24 cellular contexts compared by ENCODE assay signal in genomic region chr19:11101057-11101456, GRCh38. TPM values are rescaled to one million over a fixed set of nuclear protein-coding genes. Genes with fewer than 3 reads are reported as not detected.
DNase-seq lines count a peak whose midpoint lies in the region; ATAC-seq, FAIRE-seq and TF ChIP-seq lines count a peak whose summit lies in the region.
"Had no signal": no experiment of that assay in that cellular context is flagged by ENCODE, and none has a peak within 500 bp of the region (broad histone marks: within the 10 kb centered on the region; RNA-seq: fewer than 3 reads in every experiment).

No MANE protein-coding gene starts in this region.

- H3K36me3 ChIP-seq in HepG2 (replicated peaks in 1 of 2; ENCODE audit: control insufficient read depth in 1 of 2, insufficient read depth in 2 of 2, low read length in 2 of 2) = peaks cover 32 to 70% of the 10 kb centered on the region in 2 experiments
- H3K36me3 ChIP-seq in right lobe of liver = peaks cover 10 to 85% (median 44%) of the 10 kb centered on the region in 4 donors
- peaks cover 98% of the 10 kb centered on the region for H3K36me3 ChIP-seq in GM23338 (ENCODE audit: insufficient read depth)
- peaks cover 100% of the 10 kb centered on the region for H3K36me3 ChIP-seq in RWPE2 (ENCODE audit: low read depth)
- H3K36me3 ChIP-seq in endodermal cell (ENCODE audit: control insufficient read depth, insufficient read depth, low read length) = peaks cover 89% of the 10 kb centered on the region
- H3K36me3 ChIP-seq in neuronal stem cell (replicated peaks in 1 of 2; ENCODE audit: control insufficient read depth in 2 of 2, insufficient read depth in 2 of 2, low read length in 2 of 2) = peaks cover 48 to 96% of the 10 kb centered on the region in 2 donors

- no peak overlapping the region for H3K4me3 ChIP-seq in HepG2 (replicated peaks in 1 of 3; ENCODE audit: insufficient read depth in 1 of 3, low read depth in 2 of 3, low read length in 3 of 3)
- no peak overlapping the region for H3K4me3 ChIP-seq in right lobe of liver
- no peak overlapping the region for H3K4me3 ChIP-seq in GM23338
- no peak overlapping the region for H3K4me3 ChIP-seq in RWPE2 (ENCODE audit: severe bottlenecking)
- no peak overlapping the region for H3K4me3 ChIP-seq in endodermal cell (ENCODE audit: low read length)
- H3K4me3 ChIP-seq in neuronal stem cell (ENCODE audit: low read length in 2 of 2) = no peak overlapping the region
- H3K4me3 ChIP-seq: BLaER1 treated with 17β-estradiol and CSF1 and Interleukin-3, amounts not matched to agents 10 nM and 100 nM had no signal

- H4K91ac ChIP-seq in neuronal stem cell (ENCODE audit: low read depth, low read length, poor library complexity) = no peak overlapping the region

- in situ Hi-C loops in HepG2 (cut with HindIII; ENCODE audit: extremely low pct_ligation_motif_present, low pct_unique_long_range_greater_than_20kb) = no loop called here

- H3K14ac ChIP-seq in neuronal stem cell (ENCODE audit: low read length) = no peak overlapping the region

- H4K8ac ChIP-seq in neuronal stem cell (ENCODE audit: low read depth, low read length) = no peak overlapping the region

- H4K20me1 ChIP-seq in HepG2 (ENCODE audit: insufficient read depth, low read length) (peaks cover 85% of the 10 kb centered on the region), GM23338 (replicated peaks; ENCODE audit: insufficient read depth) (peaks cover 77% of the 10 kb centered on the region)

- H2AFZ ChIP-seq in HepG2 (ENCODE audit: low read length) (no peak overlapping the region), GM23338 (no peak overlapping the region), neuronal stem cell (ENCODE audit: low read length) (no peak overlapping the region)

- CTCF ChIA-PET in HepG2 (lab: Yijun Ruan, JAX; ENCODE audit: low intra/inter-chr PET ratio, low total read pairs) = no interaction called here

- no peak overlapping the region for H2BK120ac ChIP-seq in neuronal stem cell (ENCODE audit: low read depth, low read length)

- no peak overlapping the region for H3K9ac ChIP-seq in HepG2 (ENCODE audit: insufficient read depth, low read depth, low read length)
- H3K9ac ChIP-seq in endodermal cell (ENCODE audit: extremely low read depth, low read length, poor library complexity, severe bottlenecking) = no peak overlapping the region
- H3K9ac ChIP-seq in neuronal stem cell (ENCODE audit: low read depth, low read length, poor library complexity) = no peak overlapping the region

- POLR2A ChIA-PET in HepG2 (lab: Yijun Ruan, JAX) = no interaction called here

- intact Hi-C loops in HepG2 (cut with micrococcal nuclease; ENCODE audit: unreplicated experiment) = no loop called here
- intact Hi-C loops in right lobe of liver (cut with DNase I) = no loop called here

- H3K9me3 Mint-ChIP-seq in GM23338 = no peaks in the 10 kb centered on the region
- no peaks in the 10 kb centered on the region for H3K9me3 Mint-ChIP-seq in endodermal cell

- DNase-seq in HepG2 (ENCODE audit: low spot score) = no peak
- no peak for DNase-seq in right lobe of liver
- DNase-seq in GM23338 (ENCODE audit: low spot score) = no peak
- no peak for DNase-seq in RWPE2 (ENCODE audit: low spot score)
- DNase-seq in epithelial cell of prostate (ENCODE audit: low read depth, low spot score) = no peak
- no peak for DNase-seq in endodermal cell
- DNase-seq in neuronal stem cell (ENCODE audit: low spot score) = no peak
- DNase-seq in HuH-7 (ENCODE audit: low spot score) = no peak
- DNase-seq: 8988T; AML-193; Caco-2; Calu3; CD4-positive, alpha-beta T cell; CD8-positive, alpha-beta T cell; DMS79 treated with DMSO at 0.1 percent for 48 hours; GF-D8 had no signal

- no peak overlapping the region for H3K4ac ChIP-seq in neuronal stem cell (ENCODE audit: low read length)

- peaks cover 75% of the 10 kb centered on the region for H3F3A ChIP-seq in GM23338 (replicated peaks; ENCODE audit: low read depth)

- FAIRE-seq in HepG2 (lab: Jason Lieb, UNC) = no peak
- FAIRE-seq: A204.1, D721Med, G401.6, GM12891, GM19239 had no signal

- no peak overlapping the region for H2BK5ac ChIP-seq in neuronal stem cell (ENCODE audit: low read length)

- H3K4me2 ChIP-seq in HepG2 (ENCODE audit: low read depth, low read length) = no peak overlapping the region
- H3K4me2 ChIP-seq in GM23338 = no peak overlapping the region
- H3K4me2 ChIP-seq in neuronal stem cell (ENCODE audit: insufficient read depth, low read length, poor library complexity, severe bottlenecking) = no peak overlapping the region

- no peak overlapping the region for H3K23ac ChIP-seq in neuronal stem cell (ENCODE audit: low read depth, low read length, poor library complexity)

- H3K4me1 Mint-ChIP-seq in GM23338 (no peaks in the 10 kb centered on the region), endodermal cell (no peaks in the 10 kb centered on the region)

- no peak overlapping the region for H2BK12ac ChIP-seq in neuronal stem cell (ENCODE audit: low read length)

- TF ChIP-seq CTCF in HepG2 (CRISPR knock-in tag; IDR thresholded peaks at IDR 0.05) (no peak), right lobe of liver (IDR thresholded peaks at IDR 0.05) (no peak), GM23338 (conservative IDR thresholded peaks at IDR 0.05; ENCODE audit: low read depth in 2 of 2) (no peak), RWPE2 (IDR thresholded peaks at IDR 0.05; ENCODE audit: poor library complexity, severe bottlenecking) (no peak), endodermal cell (conservative IDR thresholded peaks at IDR 0.05) (no peak)

- no TSS peak for BruUV-seq in HepG2 (replicated peaks; lab: Mats Ljungman, UMichigan)

- no peak overlapping the region for H3K27ac ChIP-seq in HepG2 (ENCODE audit: extremely low read length, insufficient read depth, low read length)
- H3K27ac ChIP-seq in right lobe of liver = peak overlapping the region in 1 of 3 donors; percentile 13
- H3K27ac ChIP-seq in GM23338 (ENCODE audit: low read depth) = peak overlapping the region; percentile 83; the same call in 1 of the 2 replicates
- H3K27ac ChIP-seq in RWPE2 (ENCODE audit: poor library complexity, severe bottlenecking) = peak overlapping the region; percentile 97
- peak overlapping the region; percentile 100 for H3K27ac ChIP-seq in epithelial cell of prostate
- H3K27ac ChIP-seq in endodermal cell (ENCODE audit: low read depth, low read length) = no peak overlapping the region
- H3K27ac ChIP-seq in neuronal stem cell (replicated peaks; ENCODE audit: low read length) = no peak overlapping the region
- H3K27ac ChIP-seq: C4-2B had no signal

- H3K36me3 Mint-ChIP-seq in GM23338 (ENCODE audit: low read depth) = peaks cover 87% of the 10 kb centered on the region
- peaks cover 77% of the 10 kb centered on the region for H3K36me3 Mint-ChIP-seq in endodermal cell (ENCODE audit: low read depth)

- H3K9me2 ChIP-seq in GM23338 (ENCODE audit: insufficient read depth) = no peaks in the 10 kb centered on the region

- peaks cover 11% of the 10 kb centered on the region for H3K79me1 ChIP-seq in neuronal stem cell (ENCODE audit: low read depth, low read length)

- TF ChIP-seq EP300 in HepG2 (IDR thresholded peaks at IDR 0.05; ENCODE audit: low read depth in 2 of 2, low read length in 2 of 2) = no peak
- TF ChIP-seq EP300 in HepG2 (CRISPR knock-in tag; IDR thresholded peaks at IDR 0.05; ENCODE audit: borderline replicate concordance) = no peak

- no peak overlapping the region for H3K27ac Mint-ChIP-seq in GM23338
- H3K27ac Mint-ChIP-seq in endodermal cell = no peak overlapping the region
- H3K27ac Mint-ChIP-seq: CD4-positive, alpha-beta T cell; CD8-positive, alpha-beta T cell had no signal

- peaks cover 46% of the 10 kb centered on the region for H3K79me2 ChIP-seq in HepG2 (ENCODE audit: insufficient read depth, low read length)
- peaks cover 93% of the 10 kb centered on the region for H3K79me2 ChIP-seq in GM23338 (replicated peaks; ENCODE audit: insufficient read depth)

- H3K4me1 ChIP-seq in HepG2 (ENCODE audit: insufficient read depth, low read length) = peaks cover 12% of the 10 kb centered on the region
- peaks cover 0 to 11% (median 0%) of the 10 kb centered on the region in 4 donors for H3K4me1 ChIP-seq in right lobe of liver
- H3K4me1 ChIP-seq in GM23338 (ENCODE audit: insufficient read depth) = no peaks in the 10 kb centered on the region
- peaks cover 28% of the 10 kb centered on the region for H3K4me1 ChIP-seq in RWPE2 (ENCODE audit: insufficient read depth, poor library complexity, severe bottlenecking)
- no peaks in the 10 kb centered on the region for H3K4me1 ChIP-seq in endodermal cell (ENCODE audit: control insufficient read depth, insufficient read depth, low read length)
- H3K4me1 ChIP-seq in neuronal stem cell (ENCODE audit: control insufficient read depth in 2 of 2, insufficient read depth in 1 of 2, low read depth in 1 of 2, low read length in 2 of 2) = no peaks in the 10 kb centered on the region

- H3K9me3 ChIP-seq in HepG2 (ENCODE audit: low read length) (no peaks in the 10 kb centered on the region), right lobe of liver (no peaks in the 10 kb centered on the region), RWPE2 (ENCODE audit: severe bottlenecking) (no peaks in the 10 kb centered on the region), endodermal cell (ENCODE audit: control insufficient read depth, low read length) (no peaks in the 10 kb centered on the region), neuronal stem cell (replicated peaks in 1 of 2; ENCODE audit: control insufficient read depth in 2 of 2, insufficient read depth in 1 of 2, low read depth in 1 of 2, low read length in 2 of 2) (no peaks in the 10 kb centered on the region)
- H3K9me3 ChIP-seq: Caco-2 had no signal

- 98% methylated on average over 5 of the region's 5 CpGs for WGBS in HepG2 (ENCODE audit: low lambda C conversion rate)
- 86% methylated on average over 5 of the region's 5 CpGs for WGBS in right lobe of liver (ENCODE audit: insufficient coverage, low coverage, low lambda C conversion rate, missing lambda C conversion rate)
- WGBS in endodermal cell (ENCODE audit: insufficient coverage in 1 of 2, insufficient read length in 1 of 2), 2 experiments = 93 to 99% methylated on average over 5 of the region's 5 CpGs
- no CpG with 5 or more reads among the region's 5 CpGs for WGBS in neuronal stem cell (ENCODE audit: extremely low coverage in 2 of 2, insufficient read length in 2 of 2, insufficient replicate concordance in 1 of 2), 2 donors

- no peak overlapping the region for H2AK5ac ChIP-seq in neuronal stem cell (ENCODE audit: low read depth, low read length)

- H3K27me3 ChIP-seq in HepG2 (ENCODE audit: control insufficient read depth in 1 of 2, insufficient read depth in 2 of 2, low read length in 2 of 2) = no peaks in the 10 kb centered on the region; a peak in 1 of 5 replicates
- no peaks in the 10 kb centered on the region for H3K27me3 ChIP-seq in right lobe of liver
- H3K27me3 ChIP-seq in GM23338 (ENCODE audit: insufficient read depth) = no peaks in the 10 kb centered on the region
- H3K27me3 ChIP-seq in RWPE2 (ENCODE audit: insufficient read depth, poor library complexity, severe bottlenecking) = no peaks in the 10 kb centered on the region
- H3K27me3 ChIP-seq in endodermal cell (ENCODE audit: control insufficient read depth, insufficient read depth, low read length, poor library complexity, severe bottlenecking) = no peaks in the 10 kb centered on the region
- no peaks in the 10 kb centered on the region for H3K27me3 ChIP-seq in neuronal stem cell (ENCODE audit: control insufficient read depth in 3 of 3, insufficient read depth in 3 of 3, low read depth in 1 of 3, low read length in 3 of 3)
- H3K27me3 ChIP-seq: BLaER1 treated with 17β-estradiol and CSF1 and Interleukin-3, amounts not matched to agents 10 nM and 100 nM had no signal

- H3K18ac ChIP-seq in neuronal stem cell (ENCODE audit: low read length) = no peak overlapping the region

- no peak for TF ChIP-seq RAD21 in HepG2 (CRISPR knock-in tag; IDR thresholded peaks at IDR 0.05)

- TF ChIP-seq POLR2A in HepG2 (IDR thresholded peaks at IDR 0.05; ENCODE audit: insufficient read depth in 1 of 2, low read depth in 2 of 2, low read length in 2 of 2) (no peak), right lobe of liver (IDR thresholded peaks at IDR 0.05) (no peak)

- no peak overlapping the region for H2BK15ac ChIP-seq in neuronal stem cell (ENCODE audit: low read length)

- no peak for ATAC-seq in HepG2
- ATAC-seq in right lobe of liver = no peak
- no peak for ATAC-seq in GM23338
- no peak for ATAC-seq in RWPE2 (ENCODE audit: low read depth)
- ATAC-seq: CD8-positive, alpha-beta T cell had no signal

- H3K27me3 Mint-ChIP-seq in GM23338 (ENCODE audit: insufficient read depth, low read depth, poor library complexity) (peaks cover 4% of the 10 kb centered on the region), endodermal cell (ENCODE audit: insufficient read depth) (no peaks in the 10 kb centered on the region)
- H3K27me3 Mint-ChIP-seq: CD4-positive, alpha-beta T cell had no signal

- no peak overlapping the region for H3K4me3 Mint-ChIP-seq in GM23338
- H3K4me3 Mint-ChIP-seq in endodermal cell = no peak overlapping the region
- H3K4me3 Mint-ChIP-seq: B cell; CD4-positive, alpha-beta T cell; CD8-positive, alpha-beta T cell had no signal

RNA-seq across cellular contexts. Expression of gene LDLR, which starts 11.8 kb away (rescaled TPM):
- total RNA-seq in HepG2 (2016; rRNA removed; fragmentation: Illumina TruSeq; extraction: Trizol) = 24.0 and 51.6 TPM in 2 replicates
- total RNA-seq in HepG2 (2016; cell fraction: cytosol; rRNA removed; fragmentation: Illumina TruSeq; extraction: Trizol; ENCODE audit: low read depth) = 18.8 and 19.8 TPM in 2 replicates
- total RNA-seq in HepG2 (2016; cell fraction: insoluble cytoplasmic fraction; rRNA removed; fragmentation: Illumina TruSeq; extraction: Trizol) = 20.6 and 54.1 TPM in 2 replicates
- 25.2 and 30.7 TPM in 2 replicates for total RNA-seq in HepG2 (2016; cell fraction: membrane; rRNA removed; fragmentation: Illumina TruSeq; extraction: Trizol)
- total RNA-seq in HepG2 (2016; cell fraction: nucleus; rRNA removed; fragmentation: Illumina TruSeq; extraction: Trizol) = 55.9 and 71.2 TPM in 2 replicates
- polyA plus RNA-seq in HepG2 (2011; rRNA removed) = 92.5 and 135 TPM in 2 replicates
- polyA plus RNA-seq in HepG2 (2011; cell fraction: cytosol; rRNA removed) = 45.7 and 58.8 TPM in 2 replicates
- polyA plus RNA-seq in HepG2 (2011; cell fraction: nucleus; rRNA removed) = 95.8 and 112 TPM in 2 replicates
- 45.0 and 107 TPM in 2 replicates for polyA plus RNA-seq in HepG2 (2012)
- 3.2 and 4.4 TPM in 2 replicates for polyA plus RNA-seq in HepG2 (2016; cell fraction: cytosol; fragmentation: Illumina TruSeq; extraction: Trizol; ENCODE audit: low read depth)
- polyA plus RNA-seq in HepG2 (2016; cell fraction: insoluble cytoplasmic fraction; fragmentation: Illumina TruSeq; extraction: Trizol; ENCODE audit: low read depth) = 11.3 and 19.1 TPM in 2 replicates
- 6.6 and 7.9 TPM in 2 replicates for polyA plus RNA-seq in HepG2 (2016; cell fraction: membrane; fragmentation: Illumina TruSeq; extraction: Trizol; ENCODE audit: low read depth)
- polyA plus RNA-seq in HepG2 (2016; cell fraction: nucleus; fragmentation: Illumina TruSeq; extraction: Trizol; ENCODE audit: insufficient read depth, low read depth) = 79.1 and 81.9 TPM in 2 replicates
- polyA minus RNA-seq in HepG2 (2011; rRNA and poly(A)+ RNA removed; ENCODE audit: low replicate concordance) = 183 and 246 TPM in 2 replicates
- polyA minus RNA-seq in HepG2 (2011; cell fraction: cytosol; rRNA and poly(A)+ RNA removed) = 98.4 and 116 TPM in 2 replicates
- 110 and 155 TPM in 2 replicates for polyA minus RNA-seq in HepG2 (2011; cell fraction: nucleus; rRNA and poly(A)+ RNA removed)
- total RNA-seq in right lobe of liver = 100 to 1,000 TPM in 1 of 6 experiments, 10 to 100 TPM in 4, 1 to 10 TPM in 1; 8.6 to 117 (median 26.8) TPM
- 160 and 180 TPM in 2 replicates for total RNA-seq in GM23338 (2014; rRNA removed; shearing (Covaris generic))
- 57.6 and 59.3 TPM in 2 replicates for polyA plus RNA-seq in GM23338 (2016; fragmentation: Nextera tagmentation; extraction: Ambion mirVana)
- total RNA-seq in endodermal cell = 100 to 1,000 TPM in 1 of 2 donors, 10 to 100 TPM in 1; 61.0 to 101 TPM
- polyA plus RNA-seq in endodermal cell (2013, experiment 1 of 2) = 105 TPM
- 103 TPM for polyA plus RNA-seq in endodermal cell (2013, experiment 2 of 2)
- 54.8 TPM for polyA plus RNA-seq in neuronal stem cell (2013, experiment 1 of 2)
- polyA plus RNA-seq in neuronal stem cell (2013, experiment 2 of 2) = 55.5 TPM

RNA-seq across cellular contexts. Expression of gene SPC24, which starts 54.5 kb away (rescaled TPM):
- total RNA-seq in HepG2 (2016; rRNA removed; fragmentation: Illumina TruSeq; extraction: Trizol) (46.2 and 63.2 TPM in 2 replicates), right lobe of liver (1 to 10 TPM in 5 of 6 experiments, under 1 TPM in 1; 0.90 to 3.8 (median 2.2) TPM), endodermal cell (10 to 100 TPM; 35.4 to 50.0 TPM)
- total RNA-seq in HepG2 (2016; cell fraction: cytosol; rRNA removed; fragmentation: Illumina TruSeq; extraction: Trizol; ENCODE audit: low read depth) = 7.6 and 7.9 TPM in 2 replicates
- total RNA-seq in HepG2 (2016; cell fraction: insoluble cytoplasmic fraction; rRNA removed; fragmentation: Illumina TruSeq; extraction: Trizol) = 47.6 and 55.0 TPM in 2 replicates
- 21.9 and 24.3 TPM in 2 replicates for total RNA-seq in HepG2 (2016; cell fraction: membrane; rRNA removed; fragmentation: Illumina TruSeq; extraction: Trizol)
- 24.3 and 25.4 TPM in 2 replicates for total RNA-seq in HepG2 (2016; cell fraction: nucleus; rRNA removed; fragmentation: Illumina TruSeq; extraction: Trizol)
- polyA plus RNA-seq in HepG2 (2011; rRNA removed) (8.8 and 10.0 TPM in 2 replicates), GM23338 (2016; fragmentation: Nextera tagmentation; extraction: Ambion mirVana) (40.6 and 41.8 TPM in 2 replicates)
- polyA plus RNA-seq in HepG2 (2011; cell fraction: cytosol; rRNA removed) = 6.3 and 10.5 TPM in 2 replicates
- 10.2 and 12.2 TPM in 2 replicates for polyA plus RNA-seq in HepG2 (2011; cell fraction: nucleus; rRNA removed)
- polyA plus RNA-seq in HepG2 (2012) = 3.9 and 8.5 TPM in 2 replicates
- 3.0 and 3.9 TPM in 2 replicates for polyA plus RNA-seq in HepG2 (2016; cell fraction: cytosol; fragmentation: Illumina TruSeq; extraction: Trizol; ENCODE audit: low read depth)
- polyA plus RNA-seq in HepG2 (2016; cell fraction: insoluble cytoplasmic fraction; fragmentation: Illumina TruSeq; extraction: Trizol; ENCODE audit: low read depth) = 26.0 and 27.0 TPM in 2 replicates
- polyA plus RNA-seq in HepG2 (2016; cell fraction: membrane; fragmentation: Illumina TruSeq; extraction: Trizol; ENCODE audit: low read depth) = 7.2 and 8.5 TPM in 2 replicates
- polyA plus RNA-seq in HepG2 (2016; cell fraction: nucleus; fragmentation: Illumina TruSeq; extraction: Trizol; ENCODE audit: insufficient read depth, low read depth) = 31.6 and 34.4 TPM in 2 replicates
- polyA minus RNA-seq in HepG2 (2011; rRNA and poly(A)+ RNA removed; ENCODE audit: low replicate concordance) = 27.2 and 131 TPM in 2 replicates
- polyA minus RNA-seq in HepG2 (2011; cell fraction: cytosol; rRNA and poly(A)+ RNA removed) = 11.4 and 21.7 TPM in 2 replicates
- polyA minus RNA-seq in HepG2 (2011; cell fraction: nucleus; rRNA and poly(A)+ RNA removed) = 8.6 and 9.8 TPM in 2 replicates
- total RNA-seq in GM23338 (2014; rRNA removed; shearing (Covaris generic)) = 38.7 and 42.2 TPM in 2 replicates
- polyA plus RNA-seq in endodermal cell (2013, experiment 1 of 2) = 29.9 TPM
- polyA plus RNA-seq in endodermal cell (2013, experiment 2 of 2) = 34.5 TPM
- polyA plus RNA-seq in neuronal stem cell (2013, experiment 1 of 2) = 21.3 TPM
- 22.7 TPM for polyA plus RNA-seq in neuronal stem cell (2013, experiment 2 of 2)

Comparison
In these comparisons a context has a peak if more than half of its experiments do, and no peak if none do; other contexts are left out.
1. H3K27ac ChIP-seq: peak in GM23338 (single experiment), RWPE2 (single experiment) and epithelial cell of prostate (single experiment); none in HepG2 (single experiment), endodermal cell (single experiment) and neuronal stem cell (single experiment).